Comparison of ENCODE assay signal across 8 cellular contexts in the genomic region with DNA sequence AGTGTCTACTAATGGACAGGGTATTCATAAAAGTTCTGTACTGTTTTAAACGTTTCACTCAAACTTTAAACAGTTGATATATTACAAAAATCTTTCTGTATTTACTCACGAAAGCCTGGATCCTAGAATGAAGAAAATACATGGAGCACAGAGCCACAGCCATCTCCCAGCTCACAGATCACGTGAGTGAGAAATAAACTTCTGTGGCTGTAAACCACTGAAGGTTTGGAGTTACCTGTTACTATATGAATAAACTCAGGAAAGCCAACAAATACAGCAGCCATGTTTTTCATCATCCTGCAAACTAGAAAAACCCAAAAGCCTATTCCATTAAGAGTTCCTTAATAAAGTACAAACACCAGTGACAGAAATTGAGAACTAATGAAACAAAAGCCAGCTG. TPM values are rescaled to one million over a fixed set of nuclear protein-coding genes. Genes with fewer than 3 reads are reported as not detected.
DNase-seq lines count a peak whose midpoint lies in the region; ATAC-seq and TF ChIP-seq lines count a peak whose summit lies in the region.

No MANE protein-coding gene starts in this region.

- H3K36me3 ChIP-seq in GM06990 (ENCODE audit: control insufficient read depth, insufficient read depth, low read length) (peaks cover 3% of the 10 kb centered on the region), psoas muscle (ENCODE audit: insufficient read depth in 1 of 2, low read depth in 1 of 2) (peaks cover 0 to 12% of the 10 kb centered on the region in 2 donors)

- H3K36me3 Mint-ChIP-seq in T-helper 17 cell (ENCODE audit: low read depth), result peaks cover 4% of the 10 kb centered on the region

- WGBS in psoas muscle, 3 donors, result 13 to 22% (median 18%) methylated on average over 3 of the region's 3 CpGs

- peak overlapping the region; percentile 97 for H3K27ac ChIP-seq in psoas muscle

- H3K4me1 ChIP-seq in psoas muscle, result peaks cover 44% of the 10 kb centered on the region

- intact Hi-C loops in psoas muscle (cut with DNase I), result loop anchor here (1.0 to 5.0 kb wide), 4 partner anchors 8 to 97 kb away; a partner anchor contains a TSS

- H3K27ac Mint-ChIP-seq in T-helper 17 cell, result peak overlapping the region; percentile 99

- H3K27me3 Mint-ChIP-seq in T-helper 17 cell, result no peaks in the 10 kb centered on the region

- H3K9me3 ChIP-seq in T-helper 17 cell (ENCODE audit: control insufficient read depth, low read length, poor library complexity, severe bottlenecking) (no peaks in the 10 kb centered on the region), psoas muscle (no peaks in the 10 kb centered on the region)

- no peak for TF ChIP-seq CTCF in GM06990 (IDR thresholded peaks at IDR 0.05; ENCODE audit: insufficient read depth, low read length, poor library complexity, severe bottlenecking)
- no peak for TF ChIP-seq CTCF in fibroblast of pulmonary artery (IDR thresholded peaks at IDR 0.05; ENCODE audit: low read length, missing control alignments)
- TF ChIP-seq CTCF in psoas muscle (IDR thresholded peaks at IDR 0.05), result no peak

- H3K27me3 ChIP-seq in GM06990 (replicated peaks; ENCODE audit: control insufficient read depth, insufficient read depth, low read length) (no peaks in the 10 kb centered on the region), psoas muscle (ENCODE audit: insufficient read depth in 3 of 3, low read length in 2 of 3) (no peaks in the 10 kb centered on the region)

- ATAC-seq in T-helper 17 cell (no peak), psoas muscle (no peak), HG03095 (IDR thresholded peaks at IDR 0.05; ENCODE audit: unreplicated experiment) (no peak), HG03175 (IDR thresholded peaks at IDR 0.05; ENCODE audit: unreplicated experiment) (no peak)

- peaks cover 38% of the 10 kb centered on the region for H3K4me1 Mint-ChIP-seq in T-helper 17 cell

- peak overlapping the region; percentile 77 for H3K4me3 ChIP-seq in GM06990 (replicated peaks; ENCODE audit: low read depth, low read length)
- H3K4me3 ChIP-seq in fibroblast of pulmonary artery (replicated peaks; ENCODE audit: low read depth, low read length), result peak overlapping the region; percentile 99
- H3K4me3 ChIP-seq in psoas muscle, result peak overlapping the region; percentile 92

- H3K4me3 Mint-ChIP-seq in T-helper 17 cell, result peak overlapping the region; percentile 96

- DNase-seq in GM06990 (ENCODE audit: extremely low read depth, insufficient read length) (no peak), T-helper 17 cell (no peak), fibroblast of pulmonary artery (ENCODE audit: low read depth) (no peak), psoas muscle (no peak), CD1c-positive myeloid dendritic cell (ENCODE audit: extremely low spot score) (no peak)
- no peak for DNase-seq in stimulated activated naive CD4-positive, alpha-beta T cell (lab: John Stamatoyannopoulos, UW)

RNA-seq across cellular contexts. Expression of a gene that starts 0.9 kb away (rescaled TPM):
- total RNA-seq in T-helper 17 cell (10 to 100 TPM; 27.0 to 30.4 TPM), psoas muscle (10 to 100 TPM in 3 of 4 donors, 1 to 10 TPM in 1; 5.5 to 15.5 (median 11.8) TPM)
- polyA plus RNA-seq in psoas muscle, result 10 to 100 TPM in 1 of 3 donors, 1 to 10 TPM in 2; 6.6 to 11.2 (median 9.9) TPM

RNA-seq across cellular contexts. Expression of a gene that starts 34.6 kb away (rescaled TPM):
- total RNA-seq in T-helper 17 cell (100 to 1,000 TPM; 339 to 429 TPM), psoas muscle (100 to 1,000 TPM in 3 of 4 donors, 10 to 100 TPM in 1; 85.7 to 137 (median 126) TPM)
- 100 to 1,000 TPM; 118 to 238 (median 129) TPM for polyA plus RNA-seq in psoas muscle
